Comparison of ENCODE assay signal across 8 cellular contexts in genomic region chr12:93419388-93420034, GRCh38. TPM values are rescaled to one million over a fixed set of nuclear protein-coding genes. Genes with fewer than 3 reads are reported as not detected.
DNase-seq lines count a peak whose midpoint lies in the region; ATAC-seq and TF ChIP-seq lines count a peak whose summit lies in the region.

No MANE protein-coding gene starts in this region.

- peak; percentile 71 for TF ChIP-seq CTCF in Panc1 (IDR thresholded peaks at IDR 0.05)
- TF ChIP-seq CTCF in dorsolateral prefrontal cortex (IDR thresholded peaks at IDR 0.05 in 54 of 56, conservative IDR thresholded peaks at IDR 0.05 in 2 of 56; ENCODE audit: low read depth in 1 of 56, partially characterized antibody in 56 of 56): peak; percentile 51 to 86 (median 71)

- no peak overlapping the region for H3K27ac ChIP-seq in Panc1 (ENCODE audit: low read length)
- H3K27ac ChIP-seq in dorsolateral prefrontal cortex: no peak overlapping the region

- H3K27me3 ChIP-seq in Panc1 (ENCODE audit: control insufficient read depth, insufficient read depth, low read length) (no peaks in the 10 kb centered on the region), dorsolateral prefrontal cortex (no peaks in the 10 kb centered on the region)

- H3K9me3 Mint-ChIP-seq in naive B cell: no peaks in the 10 kb centered on the region

- no peak overlapping the region for H3K4me3 Mint-ChIP-seq in naive B cell

- H3K4me1 ChIP-seq in Panc1 (ENCODE audit: control insufficient read depth, insufficient read depth, low read length): peaks cover 36% of the 10 kb centered on the region

- peaks cover 55 to 79% (median 73%) of the 10 kb centered on the region in 3 donors for H3K4me1 Mint-ChIP-seq in naive B cell

- no peak overlapping the region for H3K4me3 ChIP-seq in Panc1 (ENCODE audit: low read depth in 2 of 2, low read length in 2 of 2)
- peak overlapping the region in 3 of 59 donors; percentile 16 to 28 (median 23) for H3K4me3 ChIP-seq in dorsolateral prefrontal cortex

- H3K36me3 Mint-ChIP-seq in naive B cell: peaks cover 0 to 1% of the 10 kb centered on the region in 2 donors

- H3K36me3 ChIP-seq in Panc1 (ENCODE audit: control insufficient read depth, insufficient read depth, low read length): no peaks in the 10 kb centered on the region

- peak overlapping the region in 5 of 6 donors; percentile 65 to 90 (median 67) for H3K27ac Mint-ChIP-seq in naive B cell

- POLR2A ChIA-PET in Panc1 (lab: Charles Lee): no interaction called here

- no peaks in the 10 kb centered on the region for H3K27me3 Mint-ChIP-seq in naive B cell

- H3K9me3 ChIP-seq in Panc1 (ENCODE audit: control insufficient read depth, insufficient read depth, low read depth, low read length): no peaks in the 10 kb centered on the region

- CTCF ChIA-PET in Panc1 (lab: Charles Lee): interaction anchor here (0.6 to 1.3 kb wide), 7 partner anchors 8 to 862 kb away, joined by 3 to 5 read pairs (median 3); no protein-coding TSS in a partner anchor

- intact Hi-C loops in Panc1 (cut with micrococcal nuclease; ENCODE audit: unreplicated experiment): loop anchor here (10.0 kb wide), 1 partner anchor 685 kb away; no protein-coding TSS in a partner anchor
- intact Hi-C loops in dorsolateral prefrontal cortex (cut with DNase I): no loop called here

- BruUV-seq in Panc1 (replicated peaks; lab: Mats Ljungman, UMichigan): no TSS peak

- DNase-seq in DMS 273 treated with DMSO at 0.1 percent for 48 hours (lab: John Stamatoyannopoulos, UW): peak; percentile 21
- DNase-seq in Panc1 (ENCODE audit: low read depth, low spot score): no peak
- DNase-seq in dorsolateral prefrontal cortex: no peak
- DNase-seq in naive B cell: peak; percentile 43
- DNase-seq in effector CD4-positive, alpha-beta T cell: no peak
- DNase-seq in NCI-H226: no peak

- in situ Hi-C loops in Panc1 (cut with HindIII; ENCODE audit: low pct_unique_long_range_greater_than_20kb, low sequenced_read_pairs): no loop called here

- ATAC-seq in HG03060 (IDR thresholded peaks at IDR 0.05; ENCODE audit: low read depth, unreplicated experiment) (peak; percentile 30), Panc1 (no peak), naive B cell (ENCODE audit: low read depth in 2 of 2) (peak; percentile 61 to 72), HG03565 (IDR thresholded peaks at IDR 0.05; ENCODE audit: unreplicated experiment) (no peak)

RNA-seq across cellular contexts. Expression of gene UBE2N, which starts 22.2 kb away (rescaled TPM):
- total RNA-seq in Panc1 (2021; ENCODE audit: unreplicated experiment): 150 TPM
- 110 TPM for polyA plus RNA-seq in Panc1 (2012; ENCODE audit: insufficient read length)
- total RNA-seq in dorsolateral prefrontal cortex: 100 to 1,000 TPM in 106 of 120 experiments, 10 to 100 TPM in 14; 71.0 to 192 (median 134) TPM
- polyA plus RNA-seq in naive B cell (ENCODE audit: low read depth in 6 of 6): 100 to 1,000 TPM; 152 to 210 (median 157) TPM

RNA-seq across cellular contexts. Expression of gene NUDT4, which starts 41.8 kb away (rescaled TPM):
- 45.7 TPM for total RNA-seq in Panc1 (2021; ENCODE audit: unreplicated experiment)
- 11.2 TPM for polyA plus RNA-seq in Panc1 (2012; ENCODE audit: insufficient read length)
- 100 to 1,000 TPM in 79 of 120 experiments, 10 to 100 TPM in 41; 42.1 to 170 (median 107) TPM for total RNA-seq in dorsolateral prefrontal cortex
- polyA plus RNA-seq in naive B cell (ENCODE audit: low read depth in 6 of 6): 10 to 100 TPM; 50.4 to 81.1 (median 70.4) TPM

RNA-seq across cellular contexts. Expression of gene MRPL42, which starts 47.8 kb away (rescaled TPM):
- 92.4 TPM for total RNA-seq in Panc1 (2021; ENCODE audit: unreplicated experiment)
- 33.0 TPM for polyA plus RNA-seq in Panc1 (2012; ENCODE audit: insufficient read length)
- 10 to 100 TPM; 26.4 to 78.8 (median 56.2) TPM for total RNA-seq in dorsolateral prefrontal cortex
- 10 to 100 TPM; 80.8 to 98.2 (median 87.9) TPM for polyA plus RNA-seq in naive B cell (ENCODE audit: low read depth in 6 of 6)

Comparison
In these comparisons a context has a peak if more than half of its experiments do, and no peak if none do; other contexts are left out.
1. DNase-seq: peak in DMS 273 treated with DMSO at 0.1 percent for 48 hours (single experiment) and naive B cell (single experiment); none in Panc1 (single experiment), dorsolateral prefrontal cortex (0 of 10), effector CD4-positive, alpha-beta T cell (single experiment) and NCI-H226 (single experiment).
2. ATAC-seq: peak in HG03060 (single experiment) and naive B cell (2 of 2); none in Panc1 (single experiment) and HG03565 (single experiment).